Comparison of ENCODE assay signal across 8 cellular contexts in genomic region chr19:1812426-1813196, GRCh38. TPM values are rescaled to one million over a fixed set of nuclear protein-coding genes. Genes with fewer than 3 reads are reported as not detected.
DNase-seq lines count a peak whose midpoint lies in the region; ATAC-seq, FAIRE-seq and TF ChIP-seq lines count a peak whose summit lies in the region.

No MANE protein-coding gene starts in this region.

- ATAC-seq in GM19467 (IDR thresholded peaks at IDR 0.05; ENCODE audit: unreplicated experiment), result peak; percentile 78

- peaks cover 3 to 11% of the 10 kb centered on the region in 2 experiments for H3K36me3 ChIP-seq in endothelial cell of umbilical vein (ENCODE audit: control insufficient read depth in 2 of 2, extremely low read depth in 1 of 2, insufficient read depth in 2 of 2, low read length in 2 of 2)

- no peaks in the 10 kb centered on the region for H3K9me3 ChIP-seq in endothelial cell of umbilical vein (replicated peaks; ENCODE audit: control insufficient read depth, insufficient read depth, low read length)

- peak overlapping the region; percentile 48 for H3K27ac ChIP-seq in endothelial cell of umbilical vein (ENCODE audit: insufficient read depth, low read depth, low read length)

- H4K20me1 ChIP-seq in endothelial cell of umbilical vein (replicated peaks; ENCODE audit: control insufficient read depth, extremely low read depth, insufficient read depth, low read length), result no peaks in the 10 kb centered on the region

- CTCF ChIA-PET in endothelial cell of umbilical vein (lab: Charles Lee), result interaction anchor here (4.0 kb wide), 1 partner anchor 13 kb away, joined by 24 read pairs; no protein-coding TSS in a partner anchor

- peak; percentile 99 for DNase-seq in COLO829 (ENCODE audit: low spot score)
- peak; percentile 78 for DNase-seq in HS-27A (ENCODE audit: low read depth)
- peak; percentile 95 for DNase-seq in NOMO-1 treated with dmso at 0.1 percent for 144 hours (lab: John Stamatoyannopoulos, UW; ENCODE audit: unreplicated experiment)
- peak; percentile 65 for DNase-seq in activated CD8-positive, alpha-beta memory T cell treated with anti-CD3 and anti-CD28 coated beads, Interleukin-2, amount 50 U/mL, for 1 hour (ENCODE audit: extremely low read depth)
- peak; percentile 88 for DNase-seq in endothelial cell of umbilical vein (ENCODE audit: low read depth, low spot score)
- DNase-seq in midbrain (lab: John Stamatoyannopoulos, UW), result peak; percentile 38
- DNase-seq in stimulated activated CD8-positive, alpha-beta memory T cell treated with anti-CD3 and anti-CD28 coated beads, Interleukin-2, amount 100 ng/mL, for 1 hour (ENCODE audit: low read depth in 2 of 2), result peak; percentile 46 to 62

- peaks cover 13% of the 10 kb centered on the region for H3K4me1 ChIP-seq in endothelial cell of umbilical vein (ENCODE audit: control insufficient read depth, extremely low read depth, insufficient read depth, low read length)

- dilution Hi-C loops in endothelial cell of umbilical vein (cut with MboI; ENCODE audit: extremely low pct_ligation_motif_present, low sequenced_read_pairs), result no loop called here

- no peaks in the 10 kb centered on the region for H3K79me2 ChIP-seq in endothelial cell of umbilical vein (ENCODE audit: control insufficient read depth, insufficient read depth, low read length)

- H3K27me3 ChIP-seq in endothelial cell of umbilical vein (ENCODE audit: control insufficient read depth in 2 of 2, insufficient read depth in 2 of 2, low read length in 2 of 2), result no peaks in the 10 kb centered on the region

- TF ChIP-seq CTCF in endothelial cell of umbilical vein (IDR thresholded peaks at IDR 0.05; ENCODE audit: extremely low read depth in 1 of 2, insufficient read depth in 1 of 2, low read depth in 1 of 2, low read length in 2 of 2), result peak; percentile 47 to 62

- intact Hi-C loops in endothelial cell of umbilical vein (cut with micrococcal nuclease), result loop anchor here (2.0 to 5.0 kb wide), 2 partner anchors 35 to 160 kb away; partner anchors contain the start of gene TCF3

- peak overlapping the region; percentile 90 for H3K4me2 ChIP-seq in endothelial cell of umbilical vein (ENCODE audit: insufficient read depth, low read length)

- peak overlapping the region; percentile 91 for H2AFZ ChIP-seq in endothelial cell of umbilical vein (ENCODE audit: low read depth, low read length)

- peak overlapping the region; percentile 36 to 66 (median 39) for H3K4me3 ChIP-seq in endothelial cell of umbilical vein (replicated peaks in 1 of 3; ENCODE audit: insufficient read depth in 1 of 3, low read depth in 1 of 3, low read length in 3 of 3)

- no peak overlapping the region for H3K9ac ChIP-seq in endothelial cell of umbilical vein (replicated peaks; ENCODE audit: extremely low read depth, insufficient read depth, low read length)

- no peak for TF ChIP-seq POLR2A in endothelial cell of umbilical vein (IDR thresholded peaks at IDR 0.05; ENCODE audit: low read depth, low read length)

- BruUV-seq in endothelial cell of umbilical vein (replicated peaks; lab: Mats Ljungman, UMichigan), result no TSS peak

- no peaks in the 10 kb centered on the region for H3K9me1 ChIP-seq in endothelial cell of umbilical vein (replicated peaks; ENCODE audit: control insufficient read depth, extremely low read depth, insufficient read depth, low read length)

- peak; percentile 99 for FAIRE-seq in endothelial cell of umbilical vein (lab: Jason Lieb, UNC)

- POLR2A ChIA-PET in endothelial cell of umbilical vein (lab: Charles Lee), result no interaction called here

TF ChIP-seq in endothelial cell of umbilical vein, 7 proteins besides CTCF, POLR2A, EP300 and RAD21:
- TF ChIP-seq POLR2AphosphoS5 (IDR thresholded peaks at IDR 0.05; ENCODE audit: insufficient read depth, low read depth, low read length) (peak; percentile 36), FOS (IDR thresholded peaks at IDR 0.05; ENCODE audit: borderline replicate concordance, insufficient read depth, low read length) (no peak), MAX (IDR thresholded peaks at IDR 0.05; ENCODE audit: insufficient read depth, insufficient read length) (no peak)

RNA-seq across cellular contexts. Expression of gene ATP8B3, which starts 0.5 kb away (rescaled TPM):
- total RNA-seq in endothelial cell of umbilical vein, result 5.1 and 7.3 TPM in 2 replicates
- 1.1 and 1.4 TPM in 2 replicates for polyA plus RNA-seq in endothelial cell of umbilical vein
- 0.97 and 1.1 TPM in 2 replicates for polyA plus RNA-seq in endothelial cell of umbilical vein (2011; cell fraction: cytosol; rRNA removed)
- 3.6 and 4.2 TPM in 2 replicates for polyA plus RNA-seq in endothelial cell of umbilical vein (2011; cell fraction: nucleus; rRNA removed)
- 0.91 and 1.3 TPM in 2 replicates for polyA plus RNA-seq in endothelial cell of umbilical vein (2012)
- polyA minus RNA-seq in endothelial cell of umbilical vein, result 1.9 and 2.6 TPM in 2 replicates
- polyA minus RNA-seq in endothelial cell of umbilical vein (2011; cell fraction: cytosol; rRNA and poly(A)+ RNA removed), result 6.5 TPM
- 0.63 and 0.72 TPM in 2 replicates for polyA minus RNA-seq in endothelial cell of umbilical vein (2011; cell fraction: nucleus; rRNA and poly(A)+ RNA removed)

RNA-seq across cellular contexts. Expression of gene REXO1, which starts 35.7 kb away (rescaled TPM):
- 41.1 and 44.6 TPM in 2 replicates for total RNA-seq in endothelial cell of umbilical vein
- polyA plus RNA-seq in endothelial cell of umbilical vein, result 56.9 and 88.8 TPM in 2 replicates
- 18.9 and 26.1 TPM in 2 replicates for polyA plus RNA-seq in endothelial cell of umbilical vein (2011; cell fraction: cytosol; rRNA removed)
- polyA plus RNA-seq in endothelial cell of umbilical vein (2011; cell fraction: nucleus; rRNA removed), result 112 and 117 TPM in 2 replicates
- 23.1 and 32.6 TPM in 2 replicates for polyA plus RNA-seq in endothelial cell of umbilical vein (2012)
- 13.5 and 14.6 TPM in 2 replicates for polyA minus RNA-seq in endothelial cell of umbilical vein
- polyA minus RNA-seq in endothelial cell of umbilical vein (2011; cell fraction: cytosol; rRNA and poly(A)+ RNA removed), result 18.6 TPM
- 13.1 and 32.2 TPM in 2 replicates for polyA minus RNA-seq in endothelial cell of umbilical vein (2011; cell fraction: nucleus; rRNA and poly(A)+ RNA removed)

RNA-seq across cellular contexts. Expression of gene KLF16, which starts 50.8 kb away (rescaled TPM):
- total RNA-seq in endothelial cell of umbilical vein, result 36.6 and 38.0 TPM in 2 replicates
- polyA plus RNA-seq in endothelial cell of umbilical vein, result 11.6 and 22.6 TPM in 2 replicates
- 6.0 and 10.4 TPM in 2 replicates for polyA plus RNA-seq in endothelial cell of umbilical vein (2011; cell fraction: cytosol; rRNA removed)
- polyA plus RNA-seq in endothelial cell of umbilical vein (2011; cell fraction: nucleus; rRNA removed), result 4.4 and 4.6 TPM in 2 replicates
- 12.1 and 19.5 TPM in 2 replicates for polyA plus RNA-seq in endothelial cell of umbilical vein (2012)
- polyA minus RNA-seq in endothelial cell of umbilical vein, result 3.1 and 3.2 TPM in 2 replicates
- 19.7 TPM for polyA minus RNA-seq in endothelial cell of umbilical vein (2011; cell fraction: cytosol; rRNA and poly(A)+ RNA removed)
- polyA minus RNA-seq in endothelial cell of umbilical vein (2011; cell fraction: nucleus; rRNA and poly(A)+ RNA removed), result 2.0 and 3.2 TPM in 2 replicates

RNA-seq across cellular contexts. Expression of gene ONECUT3, which starts 59.3 kb away (rescaled TPM):
- total RNA-seq in endothelial cell of umbilical vein, result not detected in 2 replicates
- polyA plus RNA-seq in endothelial cell of umbilical vein, result not detected in 2 replicates
- not detected in 2 replicates for polyA plus RNA-seq in endothelial cell of umbilical vein (2011; cell fraction: cytosol; rRNA removed)
- not detected in 2 replicates for polyA plus RNA-seq in endothelial cell of umbilical vein (2011; cell fraction: nucleus; rRNA removed)
- polyA plus RNA-seq in endothelial cell of umbilical vein (2012), result not detected in 2 replicates
- not detected in 2 replicates for polyA minus RNA-seq in endothelial cell of umbilical vein
- not detected for polyA minus RNA-seq in endothelial cell of umbilical vein (2011; cell fraction: cytosol; rRNA and poly(A)+ RNA removed)
- polyA minus RNA-seq in endothelial cell of umbilical vein (2011; cell fraction: nucleus; rRNA and poly(A)+ RNA removed), result not detected in 2 replicates

Comparison
In these comparisons a context has a peak if more than half of its experiments do, and no peak if none do; other contexts are left out.
1. Peak in every context shown above with its lines: DNase-seq, ATAC-seq, H3K4me3 ChIP-seq and H3K27ac ChIP-seq.
2. DNase-seq: peak in every context shown above with its lines; median percentile 99 in COLO829; 95 in NOMO-1 treated with dmso at 0.1 percent for 144 hours; 88 in endothelial cell of umbilical vein; 78 in HS-27A; 65 in activated CD8-positive, alpha-beta memory T cell treated with anti-CD3 and anti-CD28 coated beads, Interleukin-2, amount 50 U/mL, for 1 hour; 54 in stimulated activated CD8-positive, alpha-beta memory T cell treated with anti-CD3 and anti-CD28 coated beads, Interleukin-2, amount 100 ng/mL, for 1 hour; 38 in midbrain.